In genomic region chr6:32937230-32937633, GRCh38 we compare ENCODE assay signal across 1 cellular context.
TF ChIP-seq lines count a peak whose summit lies in the region.

No MANE protein-coding gene starts in this region.

TF ChIP-seq in WTC11, 78 proteins besides CTCF, POLR2A, EP300 and RAD21 (continued from another document):
- no peak for TF ChIP-seq ATF2 (CRISPR knock-in tag; IDR thresholded peaks at IDR 0.05; ENCODE audit: borderline replicate concordance, low read depth)
- TF ChIP-seq HMGXB4 (CRISPR knock-in tag; IDR thresholded peaks at IDR 0.05): no peak
- TF ChIP-seq ATF6 (CRISPR knock-in tag; IDR thresholded peaks at IDR 0.05): no peak
- no peak for TF ChIP-seq SP1 (CRISPR knock-in tag; conservative IDR thresholded peaks at IDR 0.05)
